8 cellular contexts compared by ENCODE assay signal in the genomic region with DNA sequence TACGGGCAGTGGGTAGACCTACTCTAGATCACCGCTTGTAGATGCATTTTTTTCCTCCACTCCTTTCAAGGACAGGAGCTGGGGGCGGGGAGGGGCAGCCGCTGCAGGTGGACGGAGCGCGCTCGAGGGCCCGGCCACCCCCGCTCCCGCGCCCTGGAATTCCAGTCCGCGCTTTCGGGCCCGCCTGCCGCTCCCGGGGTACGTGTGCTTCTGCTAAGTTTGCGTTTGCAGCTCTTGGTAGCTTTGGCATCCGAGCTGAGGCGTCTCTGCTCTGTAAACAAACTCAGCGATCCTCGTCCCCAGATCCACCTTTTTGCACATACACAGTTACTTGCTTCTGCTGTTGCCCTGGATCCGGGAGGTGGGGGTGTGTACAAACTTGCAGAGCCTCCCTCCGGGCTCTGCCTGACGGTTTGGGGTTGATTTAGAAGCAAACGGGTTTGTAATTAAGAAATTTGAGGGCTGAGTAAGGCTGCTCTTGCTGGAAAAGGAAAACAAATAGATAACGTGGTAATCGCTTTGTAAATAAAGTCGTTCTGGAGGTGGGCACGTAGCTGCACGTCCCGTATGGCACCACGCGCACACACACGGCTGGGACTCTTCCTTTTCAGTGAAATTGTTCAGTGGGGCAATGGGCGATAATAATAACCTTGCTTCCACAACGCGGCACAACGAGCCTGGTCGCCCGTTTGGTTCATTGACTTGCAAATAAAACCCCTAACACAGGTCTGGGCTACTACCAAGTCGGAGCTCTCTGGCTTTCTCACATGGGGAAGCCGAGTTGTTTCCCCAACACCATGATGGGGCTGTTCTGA. TPM values are rescaled to one million over a fixed set of nuclear protein-coding genes. Genes with fewer than 3 reads are reported as not detected.
DNase-seq lines count a peak whose midpoint lies in the region; ATAC-seq and TF ChIP-seq lines count a peak whose summit lies in the region.

No MANE protein-coding gene starts in this region.

- intact Hi-C loops in cardiac septum (cut with DNase I) (loop anchor here (2.0 to 10.0 kb wide), 5 partner anchors 132 to 1159 kb away; no protein-coding TSS in a partner anchor), transverse colon (cut with DNase I; ENCODE audit: low total_unique reads) (loop anchor here (2.0 to 10.0 kb wide), 5 partner anchors 99 to 479 kb away; no protein-coding TSS in a partner anchor)

- peaks cover 9 to 10% of the 10 kb centered on the region in 2 experiments for H3K36me3 ChIP-seq in trophoblast cell (ENCODE audit: control insufficient read depth in 1 of 2, insufficient read depth in 2 of 2, low read length in 2 of 2)
- H3K36me3 ChIP-seq in transverse colon = peaks cover 0 to 10% (median 7%) of the 10 kb centered on the region in 4 donors

- peak in 1 of 5 experiments; percentile 4 for TF ChIP-seq CTCF in transverse colon (IDR thresholded peaks at IDR 0.05)

- H3K4me2 ChIP-seq in trophoblast cell (ENCODE audit: low read length) = peak overlapping the region; percentile 75

- peak overlapping the region; percentile 98 for H3K14ac ChIP-seq in trophoblast cell (ENCODE audit: low read length)

- in situ Hi-C loops in transverse colon (cut with MboI; ENCODE audit: low pct_ligation_motif_present in 1 of 4, low pct_unique_long_range_greater_than_20kb in 1 of 4, low sequenced_read_pairs in 3 of 4) = loop anchor here in 3 of 4 donors (5.0 to 25.0 kb wide), 9 partner anchors 159 to 1062 kb away; no protein-coding TSS in a partner anchor

- H3K27ac ChIP-seq in trophoblast cell (ENCODE audit: low read depth, low read length) (peak overlapping the region; percentile 84), transverse colon (peak overlapping the region; percentile 92 to 99 (median 96))

- peak overlapping the region; percentile 99 for H2BK120ac ChIP-seq in trophoblast cell (ENCODE audit: insufficient read depth, low read length, poor library complexity)

- no peaks in the 10 kb centered on the region for H3K27me3 ChIP-seq in trophoblast cell (ENCODE audit: insufficient read depth, low read length)
- H3K27me3 ChIP-seq in transverse colon = no peaks in the 10 kb centered on the region

- ATAC-seq in HG02642 (IDR thresholded peaks at IDR 0.05; ENCODE audit: poor library complexity, unreplicated experiment) = peak; percentile 58
- peak; percentile 48 for ATAC-seq in activated naive CD8-positive, alpha-beta T cell treated with anti-CD3 and anti-CD28 coated beads, Interleukin-2, amount 10 ng/mL, durations not matched to agents 7 days and 5 days (ENCODE audit: low read depth)

- H3K79me1 ChIP-seq in trophoblast cell (ENCODE audit: low read length) = peaks cover 39% of the 10 kb centered on the region

- peak overlapping the region; percentile 88 for H3K4me3 Mint-ChIP-seq in activated naive CD8-positive, alpha-beta T cell treated with anti-CD3 and anti-CD28 coated beads, Interleukin-2, amount 10 ng/mL, durations not matched to agents 7 days and 5 days

- peak overlapping the region; percentile 85 for H3K9ac ChIP-seq in trophoblast cell (ENCODE audit: low read length)

- H3K79me2 ChIP-seq in trophoblast cell (ENCODE audit: control insufficient read depth, insufficient read depth, low read length, poor library complexity) = peaks cover 24% of the 10 kb centered on the region

- peaks cover 18% of the 10 kb centered on the region for H3K4me1 Mint-ChIP-seq in activated naive CD8-positive, alpha-beta T cell treated with anti-CD3 and anti-CD28 coated beads, Interleukin-2, amount 10 ng/mL, durations not matched to agents 7 days and 5 days

- no peaks in the 10 kb centered on the region for H3K27me3 Mint-ChIP-seq in activated naive CD8-positive, alpha-beta T cell treated with anti-CD3 and anti-CD28 coated beads, Interleukin-2, amount 10 ng/mL, durations not matched to agents 7 days and 5 days

- peak; percentile 97 for DNase-seq in NCI-H1105 treated with DMSO at 0.1 percent for 48 hours (lab: John Stamatoyannopoulos, UW)
- DNase-seq in SKM-1 treated with dmso at 0.1 percent for 144 hours (lab: John Stamatoyannopoulos, UW; ENCODE audit: unreplicated experiment) = peak; percentile 93
- DNase-seq in activated naive CD8-positive, alpha-beta T cell treated with anti-CD3 and anti-CD28 coated beads, Interleukin-2, amount 10 ng/mL, durations not matched to agents 7 days and 5 days = peak; percentile 88
- peak; percentile 94 for DNase-seq in cardiac septum (ENCODE audit: low spot score)
- peak; percentile 96 to 97 for DNase-seq in trophoblast cell
- peak; percentile 95 for DNase-seq in transverse colon

- peak overlapping the region; percentile 77 for H4K8ac ChIP-seq in trophoblast cell (ENCODE audit: low read depth, low read length)

- H2BK5ac ChIP-seq in trophoblast cell (ENCODE audit: low read depth, low read length, poor library complexity) = peak overlapping the region; percentile 97

- H3K9me3 ChIP-seq in trophoblast cell (ENCODE audit: insufficient read depth, low read depth, low read length) (no peaks in the 10 kb centered on the region), transverse colon (no peaks in the 10 kb centered on the region)

- H2AK5ac ChIP-seq in trophoblast cell (ENCODE audit: low read length) = peak overlapping the region; percentile 94

- H3K4me1 ChIP-seq in trophoblast cell (ENCODE audit: control insufficient read depth in 1 of 2, insufficient read depth in 2 of 2, low read length in 2 of 2) (peaks cover 10 to 14% of the 10 kb centered on the region in 2 experiments), transverse colon (peaks cover 0 to 28% (median 22%) of the 10 kb centered on the region in 4 donors)

- peak overlapping the region; percentile 98 for H4K91ac ChIP-seq in trophoblast cell (ENCODE audit: low read depth, low read length)

- H2AFZ ChIP-seq in trophoblast cell (ENCODE audit: insufficient read depth, low read length, poor library complexity) = peak overlapping the region; percentile 79

- H3K9me3 Mint-ChIP-seq in activated naive CD8-positive, alpha-beta T cell treated with anti-CD3 and anti-CD28 coated beads, Interleukin-2, amount 10 ng/mL, durations not matched to agents 7 days and 5 days = no peaks in the 10 kb centered on the region

- no CpG with 5 or more reads among the region's 45 CpGs for WGBS in trophoblast cell (ENCODE audit: extremely low coverage, insufficient coverage, insufficient read length)
- WGBS in transverse colon (ENCODE audit: low coverage in 1 of 2), 2 donors = 0% methylated on average over 12 to 45 of the region's 45 CpGs

- H3K23ac ChIP-seq in trophoblast cell (ENCODE audit: low read length) = no peak overlapping the region

- H3K36me3 Mint-ChIP-seq in activated naive CD8-positive, alpha-beta T cell treated with anti-CD3 and anti-CD28 coated beads, Interleukin-2, amount 10 ng/mL, durations not matched to agents 7 days and 5 days = peaks cover 13% of the 10 kb centered on the region

- peak overlapping the region; percentile 96 for H3K4ac ChIP-seq in trophoblast cell (ENCODE audit: low read depth, low read length)

- H3K27ac Mint-ChIP-seq in activated naive CD8-positive, alpha-beta T cell treated with anti-CD3 and anti-CD28 coated beads, Interleukin-2, amount 10 ng/mL, durations not matched to agents 7 days and 5 days = peak overlapping the region; percentile 96

- H4K12ac ChIP-seq in trophoblast cell (ENCODE audit: low read depth, low read length) = peak overlapping the region; percentile 80

- H3K18ac ChIP-seq in trophoblast cell (ENCODE audit: low read length) = peak overlapping the region; percentile 94

- peak overlapping the region; percentile 94 for H2BK12ac ChIP-seq in trophoblast cell (ENCODE audit: low read length)

- H3K4me3 ChIP-seq in trophoblast cell (ENCODE audit: low read depth, low read length) (peak overlapping the region; percentile 80), transverse colon (peak overlapping the region; percentile 80 to 87 (median 86))

- POLR2A ChIA-PET in activated naive CD8-positive, alpha-beta T cell treated with anti-CD3 and anti-CD28 coated beads, Interleukin-2, amount 10 ng/mL, durations not matched to agents 7 days and 5 days (lab: Charles Lee) = interaction anchor here (0.6 to 4.9 kb wide), 29 partner anchors 11 to 726 kb away, joined by 3 to 41 read pairs (median 4); a partner anchor contains a TSS

- TF ChIP-seq EP300 in transverse colon (IDR thresholded peaks at IDR 0.05; ENCODE audit: low read depth) = peak; percentile 43

- TF ChIP-seq POLR2A in GM10847 (IDR thresholded peaks at IDR 0.05; ENCODE audit: extremely low read depth, insufficient read length) (peak; percentile 41), transverse colon (IDR thresholded peaks at IDR 0.05) (peak; percentile 76)

RNA-seq across cellular contexts. Expression of a gene that starts 1.0 kb away (rescaled TPM):
- total RNA-seq in activated naive CD8-positive, alpha-beta T cell treated with anti-CD3 and anti-CD28 coated beads, Interleukin-2, amount 10 ng/mL, durations not matched to agents 7 days and 5 days = 10 to 100 TPM; 71.7 to 80.4 TPM
- total RNA-seq in cardiac septum (135 TPM), transverse colon (100 to 1,000 TPM in 2 of 4 donors, 10 to 100 TPM in 2; 66.6 to 116 (median 102) TPM)
- polyA plus RNA-seq in trophoblast cell (2013) = 250 and 268 TPM in 2 replicates

Comparison
In these comparisons a context has a peak if more than half of its experiments do, and no peak if none do; other contexts are left out.
1. Peak in every context shown above with its lines: DNase-seq, ATAC-seq, H3K4me3 ChIP-seq and H3K27ac ChIP-seq.